9 cellular contexts compared by ENCODE assay signal in the genomic region with DNA sequence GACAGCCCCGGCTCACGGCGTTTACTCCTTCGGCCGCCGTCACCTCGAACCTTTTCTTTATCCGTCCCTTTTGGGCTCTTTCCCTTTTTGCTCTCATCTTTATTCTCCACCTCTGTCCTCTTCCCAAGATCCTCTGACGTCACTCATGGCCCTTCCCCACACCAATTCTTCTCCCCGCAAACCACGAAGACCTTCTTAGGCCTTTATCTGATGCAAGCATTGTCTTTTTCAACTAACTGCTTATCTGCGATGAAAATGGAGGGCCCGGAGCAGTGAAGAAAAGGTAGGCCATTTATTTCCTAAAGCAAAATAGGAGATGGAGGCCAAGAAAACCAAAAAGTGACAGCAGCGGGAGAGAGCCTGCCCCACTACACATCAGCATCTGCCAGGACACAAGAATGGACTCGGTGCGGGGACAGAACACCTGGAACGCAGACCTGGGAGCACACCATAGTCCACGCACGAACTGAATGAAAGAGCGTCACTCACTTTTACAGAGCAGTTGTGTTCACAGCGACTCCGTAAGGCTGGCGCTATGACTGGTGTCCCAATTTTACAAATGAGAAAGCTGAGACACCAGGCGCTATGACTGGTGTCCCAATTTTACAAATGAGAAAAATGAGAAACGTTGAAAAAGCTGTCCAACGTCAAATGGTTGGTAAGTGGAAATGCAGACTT. TPM values are rescaled to one million over a fixed set of nuclear protein-coding genes. Genes with fewer than 3 reads are reported as not detected.
DNase-seq lines count a peak whose midpoint lies in the region; ATAC-seq and TF ChIP-seq lines count a peak whose summit lies in the region.
"Had no signal": no experiment of that assay in that cellular context is flagged by ENCODE, and none has a peak within 500 bp of the region (broad histone marks: within the 10 kb centered on the region; RNA-seq: fewer than 3 reads in every experiment).

No MANE protein-coding gene starts in this region.

- peaks cover 0 to 2% (median 2%) of the 10 kb centered on the region in 5 donors for H3K9me3 Mint-ChIP-seq in CD8-positive, alpha-beta memory T cell
- H3K9me3 Mint-ChIP-seq in activated T-helper 2 cell treated with anti-CD3 and anti-CD28 coated beads, Interferon-gamma antibody, Interleukin-2, Interleukin-4, amounts not matched to agents 10 μg/mL and 5 μg/mL and 100 μg/mL, durations not matched to agents 14 hours and 24 hours and 36 hours, result peaks cover 3% of the 10 kb centered on the region
- H3K9me3 Mint-ChIP-seq in progenitor cell of endocrine pancreas (ENCODE audit: low read depth), result peaks cover 3% of the 10 kb centered on the region

- no peaks in the 10 kb centered on the region for H3K9me3 ChIP-seq in CD8-positive, alpha-beta memory T cell (ENCODE audit: low read length)

- peaks cover 25 to 42% of the 10 kb centered on the region in 2 donors for H3K27me3 Mint-ChIP-seq in CD8-positive, alpha-beta memory T cell
- peaks cover 26% of the 10 kb centered on the region for H3K27me3 Mint-ChIP-seq in activated T-helper 2 cell treated with anti-CD3 and anti-CD28 coated beads, Interferon-gamma antibody, Interleukin-2, Interleukin-4, amounts not matched to agents 10 μg/mL and 5 μg/mL and 100 μg/mL, durations not matched to agents 14 hours and 24 hours and 36 hours (ENCODE audit: low read depth)
- H3K27me3 Mint-ChIP-seq in progenitor cell of endocrine pancreas, result peaks cover 25% of the 10 kb centered on the region

- no peak overlapping the region for H3K4me3 ChIP-seq in CD8-positive, alpha-beta memory T cell (ENCODE audit: low read length)

- H3K36me3 ChIP-seq in CD8-positive, alpha-beta memory T cell (ENCODE audit: insufficient read depth, low read length), result no peaks in the 10 kb centered on the region

- H3K27ac ChIP-seq in CD8-positive, alpha-beta memory T cell (ENCODE audit: low read depth, low read length), result no peak overlapping the region

- H3K36me3 Mint-ChIP-seq in CD8-positive, alpha-beta memory T cell, result no peaks in the 10 kb centered on the region
- H3K36me3 Mint-ChIP-seq in activated T-helper 2 cell treated with anti-CD3 and anti-CD28 coated beads, Interferon-gamma antibody, Interleukin-2, Interleukin-4, amounts not matched to agents 10 μg/mL and 5 μg/mL and 100 μg/mL, durations not matched to agents 14 hours and 24 hours and 36 hours (ENCODE audit: low read depth), result no peaks in the 10 kb centered on the region
- H3K36me3 Mint-ChIP-seq in progenitor cell of endocrine pancreas (ENCODE audit: insufficient read depth), result no peaks in the 10 kb centered on the region

- no peaks in the 10 kb centered on the region for H3K4me1 ChIP-seq in CD8-positive, alpha-beta memory T cell (ENCODE audit: insufficient read depth, low read length)

- H3K27ac Mint-ChIP-seq in CD8-positive, alpha-beta memory T cell, result peak overlapping the region in 5 of 8 donors; percentile 35 to 82 (median 68)
- H3K27ac Mint-ChIP-seq in activated T-helper 2 cell treated with anti-CD3 and anti-CD28 coated beads, Interferon-gamma antibody, Interleukin-2, Interleukin-4, amounts not matched to agents 10 μg/mL and 5 μg/mL and 100 μg/mL, durations not matched to agents 14 hours and 24 hours and 36 hours, result peak overlapping the region; percentile 43
- H3K27ac Mint-ChIP-seq in progenitor cell of endocrine pancreas, result peak overlapping the region; percentile 59

- ATAC-seq in Right ventricle myocardium superior (ENCODE audit: poor library complexity) (peak; percentile 55), HG03039 (IDR thresholded peaks at IDR 0.05; ENCODE audit: unreplicated experiment) (no peak), GM21825 (IDR thresholded peaks at IDR 0.05; ENCODE audit: unreplicated experiment) (no peak)

- H3K4me1 Mint-ChIP-seq in CD8-positive, alpha-beta memory T cell, result peaks cover 0 to 14% (median 0%) of the 10 kb centered on the region in 3 donors
- peaks cover 7% of the 10 kb centered on the region for H3K4me1 Mint-ChIP-seq in activated T-helper 2 cell treated with anti-CD3 and anti-CD28 coated beads, Interferon-gamma antibody, Interleukin-2, Interleukin-4, amounts not matched to agents 10 μg/mL and 5 μg/mL and 100 μg/mL, durations not matched to agents 14 hours and 24 hours and 36 hours (ENCODE audit: low read depth)
- peaks cover 8% of the 10 kb centered on the region for H3K4me1 Mint-ChIP-seq in progenitor cell of endocrine pancreas (ENCODE audit: low read depth)

- DNase-seq in CD8-positive, alpha-beta memory T cell, result peak in 1 of 5 donors; percentile 8
- DNase-seq in activated T-helper 2 cell treated with anti-CD3 and anti-CD28 coated beads, Interferon-gamma antibody, Interleukin-2, Interleukin-4, amounts not matched to agents 10 μg/mL and 5 μg/mL and 100 μg/mL, durations not matched to agents 14 hours and 24 hours and 36 hours (ENCODE audit: low spot score), result no peak
- no peak for DNase-seq in Right ventricle myocardium superior
- DNase-seq in progenitor cell of endocrine pancreas (ENCODE audit: low spot score, unreplicated experiment), result no peak
- DNase-seq in ureter (ENCODE audit: low spot score), result no peak
- no peak for DNase-seq in central memory CD4-positive, alpha-beta T cell
- DNase-seq: Karpas-422 had no signal

- no peak for TF ChIP-seq CTCF in progenitor cell of endocrine pancreas (IDR thresholded peaks at IDR 0.05; ENCODE audit: unreplicated experiment)

- POLR2A ChIA-PET in CD8-positive, alpha-beta memory T cell (lab: Charles Lee), result no interaction called here

- CTCF ChIA-PET in CD8-positive, alpha-beta memory T cell (lab: Charles Lee), result no interaction called here

- H3K27me3 ChIP-seq in CD8-positive, alpha-beta memory T cell (ENCODE audit: insufficient read depth, low read length, poor library complexity, severe bottlenecking), result no peaks in the 10 kb centered on the region

- peak overlapping the region; percentile 57 to 82 (median 65) for H3K4me3 Mint-ChIP-seq in CD8-positive, alpha-beta memory T cell
- peak overlapping the region; percentile 73 for H3K4me3 Mint-ChIP-seq in activated T-helper 2 cell treated with anti-CD3 and anti-CD28 coated beads, Interferon-gamma antibody, Interleukin-2, Interleukin-4, amounts not matched to agents 10 μg/mL and 5 μg/mL and 100 μg/mL, durations not matched to agents 14 hours and 24 hours and 36 hours (ENCODE audit: low read depth)
- H3K4me3 Mint-ChIP-seq in progenitor cell of endocrine pancreas (ENCODE audit: low read depth), result peak overlapping the region; percentile 71

- intact Hi-C loops in activated T-helper 2 cell treated with anti-CD3 and anti-CD28 coated beads, Interferon-gamma antibody, Interleukin-2, Interleukin-4, amounts not matched to agents 10 μg/mL and 5 μg/mL and 100 μg/mL, durations not matched to agents 14 hours and 24 hours and 36 hours (cut with micrococcal nuclease), result no loop called here
- intact Hi-C loops in Right ventricle myocardium superior (cut with DNase I), result no loop called here

RNA-seq across cellular contexts. Expression of gene ZNF777, which starts 45.3 kb away (rescaled TPM):
- 10 to 100 TPM; 21.9 to 22.1 TPM for total RNA-seq in CD8-positive, alpha-beta memory T cell
- 3.7 TPM for polyA plus RNA-seq in CD8-positive, alpha-beta memory T cell
- 16.6 TPM in 2 replicates for total RNA-seq in activated T-helper 2 cell treated with anti-CD3 and anti-CD28 coated beads, Interferon-gamma antibody, Interleukin-2, Interleukin-4, amounts not matched to agents 10 μg/mL and 5 μg/mL and 100 μg/mL, durations not matched to agents 14 hours and 24 hours and 36 hours
- total RNA-seq in Right ventricle myocardium superior (6.6 TPM), progenitor cell of endocrine pancreas (19.0 and 20.3 TPM in 2 replicates), ureter (15.1 TPM)
